ENCODE assay signal across 10 cellular contexts in genomic region chr16:66486773-66487579, GRCh38. TPM values are rescaled to one million over a fixed set of nuclear protein-coding genes. Genes with fewer than 3 reads are reported as not detected.
A peak's percentile ranks its signal among the peaks of the same experiment; 100 is the strongest.
DNase-seq lines count a peak whose midpoint lies in the region; ATAC-seq and TF ChIP-seq lines count a peak whose summit lies in the region.
"Had no signal": no experiment of that assay in that cellular context is flagged by ENCODE, and none has a peak within 500 bp of the region (broad histone marks: within the 10 kb centered on the region; RNA-seq: fewer than 3 reads in every experiment).

No MANE protein-coding gene starts in this region.

- H3K4me3 Mint-ChIP-seq in activated CD8-positive, alpha-beta memory T cell treated with anti-CD3 and anti-CD28 coated beads, Interleukin-2, amount 10 ng/mL, durations not matched to agents 7 days and 5 days: no peak overlapping the region
- H3K4me3 Mint-ChIP-seq in stimulated activated memory B cell treated with anti-CD40 and anti-IgM and Interleukin-4, amounts not matched to agents 10 μg/mL and 1 μg/mL and 100 μg/mL, for 72 hours: no peak overlapping the region
- H3K4me3 Mint-ChIP-seq: nephron progenitor cell had no signal

- H3K4me3 ChIP-seq in left ventricle myocardium inferior (no peak overlapping the region), skin epidermis (no peak overlapping the region)

- peak; percentile 48 for DNase-seq in HT1080 (ENCODE audit: low read depth)
- DNase-seq in activated CD8-positive, alpha-beta memory T cell treated with anti-CD3 and anti-CD28 coated beads, Interleukin-2, amount 10 ng/mL, durations not matched to agents 7 days and 5 days: peak; percentile 36
- no peak for DNase-seq in left ventricle myocardium inferior
- DNase-seq in NCI-H1436 treated with DMSO at 0.1 percent for 48 hours (lab: John Stamatoyannopoulos, UW): no peak
- DNase-seq: activated naive CD4-positive, alpha-beta T cell treated with anti-CD3 and anti-CD28 coated beads, Interleukin-2, amount 50 U/mL, for 16 hours; nephron progenitor cell had no signal

- no peaks in the 10 kb centered on the region for H3K36me3 ChIP-seq in left ventricle myocardium inferior

- intact Hi-C loops in left ventricle myocardium inferior (cut with micrococcal nuclease): loop anchor here (10.0 kb wide), 1 partner anchor 132 kb away; no protein-coding TSS in a partner anchor

- H3K9me3 Mint-ChIP-seq in activated CD8-positive, alpha-beta memory T cell treated with anti-CD3 and anti-CD28 coated beads, Interleukin-2, amount 10 ng/mL, durations not matched to agents 7 days and 5 days (ENCODE audit: low read depth): no peaks in the 10 kb centered on the region
- H3K9me3 Mint-ChIP-seq in stimulated activated memory B cell treated with anti-CD40 and anti-IgM and Interleukin-4, amounts not matched to agents 10 μg/mL and 1 μg/mL and 100 μg/mL, for 72 hours: no peaks in the 10 kb centered on the region

- H3K4me1 Mint-ChIP-seq in activated CD8-positive, alpha-beta memory T cell treated with anti-CD3 and anti-CD28 coated beads, Interleukin-2, amount 10 ng/mL, durations not matched to agents 7 days and 5 days: peaks cover 26% of the 10 kb centered on the region
- peaks cover 33% of the 10 kb centered on the region for H3K4me1 Mint-ChIP-seq in stimulated activated memory B cell treated with anti-CD40 and anti-IgM and Interleukin-4, amounts not matched to agents 10 μg/mL and 1 μg/mL and 100 μg/mL, for 72 hours

- H3K36me3 Mint-ChIP-seq in activated CD8-positive, alpha-beta memory T cell treated with anti-CD3 and anti-CD28 coated beads, Interleukin-2, amount 10 ng/mL, durations not matched to agents 7 days and 5 days: no peaks in the 10 kb centered on the region
- no peaks in the 10 kb centered on the region for H3K36me3 Mint-ChIP-seq in stimulated activated memory B cell treated with anti-CD40 and anti-IgM and Interleukin-4, amounts not matched to agents 10 μg/mL and 1 μg/mL and 100 μg/mL, for 72 hours

- peak overlapping the region; percentile 62 for H3K27ac ChIP-seq in left ventricle myocardium inferior (replicated peaks)
- peak overlapping the region in 11 of 21 experiments; percentile 1 to 63 (median 28) for H3K27ac ChIP-seq in skin epidermis

- CTCF ChIA-PET in activated CD8-positive, alpha-beta memory T cell treated with anti-CD3 and anti-CD28 coated beads, Interleukin-2, amount 10 ng/mL, durations not matched to agents 7 days and 5 days (lab: Charles Lee): interaction anchor here (0.6 to 7.9 kb wide), 6 partner anchors 8 to 129 kb away, joined by 3 to 42 read pairs (median 5); no protein-coding TSS in a partner anchor

- H3K27me3 ChIP-seq in left ventricle myocardium inferior (ENCODE audit: low read depth): no peaks in the 10 kb centered on the region

- ATAC-seq in activated CD8-positive, alpha-beta memory T cell treated with anti-CD3 and anti-CD28 coated beads, Interleukin-2, amount 10 ng/mL, durations not matched to agents 7 days and 5 days: no peak
- no peak for ATAC-seq in HG02763 (IDR thresholded peaks at IDR 0.05; ENCODE audit: unreplicated experiment)
- no peak for ATAC-seq in stimulated activated memory B cell treated with anti-CD40 and anti-IgM and Interleukin-4, amounts not matched to agents 10 μg/mL and 1 μg/mL and 100 μg/mL, for 72 hours
- ATAC-seq in HG03354 (IDR thresholded peaks at IDR 0.05; ENCODE audit: poor library complexity, severe bottlenecking, unreplicated experiment): no peak

- TF ChIP-seq CTCF in left ventricle myocardium inferior (IDR thresholded peaks at IDR 0.05; ENCODE audit: borderline replicate concordance): no peak

- peaks cover 17% of the 10 kb centered on the region for H3K4me1 ChIP-seq in left ventricle myocardium inferior

- H3K9me3 ChIP-seq in left ventricle myocardium inferior (replicated peaks): peaks cover 4% of the 10 kb centered on the region

- no peak overlapping the region for H3K27ac Mint-ChIP-seq in activated CD8-positive, alpha-beta memory T cell treated with anti-CD3 and anti-CD28 coated beads, Interleukin-2, amount 10 ng/mL, durations not matched to agents 7 days and 5 days
- H3K27ac Mint-ChIP-seq in stimulated activated memory B cell treated with anti-CD40 and anti-IgM and Interleukin-4, amounts not matched to agents 10 μg/mL and 1 μg/mL and 100 μg/mL, for 72 hours: no peak overlapping the region
- H3K27ac Mint-ChIP-seq: nephron progenitor cell had no signal

- no peaks in the 10 kb centered on the region for H3K27me3 Mint-ChIP-seq in activated CD8-positive, alpha-beta memory T cell treated with anti-CD3 and anti-CD28 coated beads, Interleukin-2, amount 10 ng/mL, durations not matched to agents 7 days and 5 days
- peaks cover 18% of the 10 kb centered on the region for H3K27me3 Mint-ChIP-seq in stimulated activated memory B cell treated with anti-CD40 and anti-IgM and Interleukin-4, amounts not matched to agents 10 μg/mL and 1 μg/mL and 100 μg/mL, for 72 hours

RNA-seq across cellular contexts. Expression of gene BEAN1, which starts 59.9 kb away (rescaled TPM):
- total RNA-seq in HT1080 (2014; rRNA removed; shearing (Covaris generic)): not detected in 2 replicates
- 0.60 TPM in 1 of 2 replicates, not detected in the other for polyA plus RNA-seq in HT1080 (2015; cell fraction: cytosol; rRNA removed)
- not detected in 2 replicates for polyA plus RNA-seq in HT1080 (2015; cell fraction: nucleus; rRNA removed)
- not detected for total RNA-seq in activated CD8-positive, alpha-beta memory T cell treated with anti-CD3 and anti-CD28 coated beads, Interleukin-2, amount 10 ng/mL, durations not matched to agents 7 days and 5 days
- 0.33 TPM for total RNA-seq in left ventricle myocardium inferior

Comparison
In these comparisons a context has a peak if more than half of its experiments do, and no peak if none do; other contexts are left out.
1. DNase-seq: peak in HT1080 (single experiment) and activated CD8-positive, alpha-beta memory T cell treated with anti-CD3 and anti-CD28 coated beads, Interleukin-2, amount 10 ng/mL, durations not matched to agents 7 days and 5 days (single experiment); none in left ventricle myocardium inferior (single experiment) and NCI-H1436 treated with DMSO at 0.1 percent for 48 hours (single experiment).